16 cellular contexts compared by ENCODE assay signal in genomic region chr9:81680006-81680405, GRCh38.
"Had no signal": no experiment of that assay in that cellular context is flagged by ENCODE, and none has a peak within 500 bp of the region (broad histone marks: within the 10 kb centered on the region; RNA-seq: fewer than 3 reads in every experiment).

No MANE protein-coding gene starts in this region.

- H3K27ac Mint-ChIP-seq: activated naive CD4-positive, alpha-beta T cell treated with anti-CD3 and anti-CD28 coated beads, Interleukin-2, amount 10 ng/mL, durations not matched to agents 7 days and 5 days; activated T-helper 2 cell treated with anti-CD3 and anti-CD28 coated beads, Interferon-gamma antibody, Interleukin-2, Interleukin-4, amounts not matched to agents 10 μg/mL and 5 μg/mL and 100 μg/mL, durations not matched to agents 14 hours and 24 hours and 36 hours; type B pancreatic cell had no signal

- H3K27me3 Mint-ChIP-seq: activated naive CD4-positive, alpha-beta T cell treated with anti-CD3 and anti-CD28 coated beads, Interleukin-2, amount 10 ng/mL, durations not matched to agents 7 days and 5 days; type B pancreatic cell had no signal

- DNase-seq: activated CD4-positive, alpha-beta T cell treated with anti-CD3 and anti-CD28 coated beads, Interleukin-2, amount 50 U/mL, for 4 hours; activated CD4-positive, CD25-positive, alpha-beta regulatory T cell treated with anti-CD3 and anti-CD28 coated beads, Interleukin-2, amount 50 U/mL, for 72 hours; activated naive CD4-positive, alpha-beta T cell treated with anti-CD3 and anti-CD28 coated beads, Interleukin-2, amount 10 ng/mL, durations not matched to agents 7 days and 5 days; midbrain; right cardiac atrium; small intestine; stimulated activated CD4-positive, alpha-beta T cell treated with anti-CD3 and anti-CD28 coated beads, Interleukin-4, amount 100 ng/mL, for 24 hours; stimulated activated naive CD4-positive, alpha-beta T cell; T-helper 9 cell had no signal

- ATAC-seq: right cardiac atrium had no signal

- H3K27ac ChIP-seq: ascending aorta, cardiac muscle cell, esophagus muscularis mucosa, prostate gland had no signal

- H3K9me3 ChIP-seq: ascending aorta, esophagus muscularis mucosa, prostate gland had no signal

- H3K4me3 Mint-ChIP-seq: activated naive CD4-positive, alpha-beta T cell treated with anti-CD3 and anti-CD28 coated beads, Interleukin-2, amount 10 ng/mL, durations not matched to agents 7 days and 5 days; type B pancreatic cell had no signal

- H3K9me3 Mint-ChIP-seq: activated naive CD4-positive, alpha-beta T cell treated with anti-CD3 and anti-CD28 coated beads, Interleukin-2, amount 10 ng/mL, durations not matched to agents 7 days and 5 days; activated T-helper 2 cell treated with anti-CD3 and anti-CD28 coated beads, Interferon-gamma antibody, Interleukin-2, Interleukin-4, amounts not matched to agents 10 μg/mL and 5 μg/mL and 100 μg/mL, durations not matched to agents 14 hours and 24 hours and 36 hours had no signal

- H3K36me3 Mint-ChIP-seq: activated naive CD4-positive, alpha-beta T cell treated with anti-CD3 and anti-CD28 coated beads, Interleukin-2, amount 10 ng/mL, durations not matched to agents 7 days and 5 days had no signal

- H3K36me3 ChIP-seq: cardiac muscle cell, prostate gland had no signal

- H3K4me3 ChIP-seq: ascending aorta, cardiac muscle cell, esophagus muscularis mucosa, prostate gland had no signal

- H3K4me1 ChIP-seq: prostate gland had no signal

- H3K27me3 ChIP-seq: ascending aorta, esophagus muscularis mucosa had no signal

- FAIRE-seq: endometrium, small intestine had no signal
